14 cellular contexts compared by ENCODE assay signal in genomic region chr10:17649052-17649451, GRCh38. TPM values are rescaled to one million over a fixed set of nuclear protein-coding genes. Genes with fewer than 3 reads are reported as not detected.
DNase-seq lines count a peak whose midpoint lies in the region; ATAC-seq and TF ChIP-seq lines count a peak whose summit lies in the region.
"Had no signal": no experiment of that assay in that cellular context is flagged by ENCODE, and none has a peak within 500 bp of the region (broad histone marks: within the 10 kb centered on the region; RNA-seq: fewer than 3 reads in every experiment).

No MANE protein-coding gene starts in this region.

- H3K36me3 ChIP-seq in WERI-Rb-1: peaks cover 4% of the 10 kb centered on the region; the same call in 1 of the 2 replicates
- H3K36me3 ChIP-seq: left lung had no signal

- H3K27me3 ChIP-seq in WERI-Rb-1 (ENCODE audit: insufficient read depth, low read depth, severe bottlenecking): no peaks in the 10 kb centered on the region
- H3K27me3 ChIP-seq: foreskin keratinocyte, left lung had no signal

- no peaks in the 10 kb centered on the region for H3K9me3 ChIP-seq in WERI-Rb-1 (ENCODE audit: severe bottlenecking)

- peak overlapping the region; percentile 92 for H3K27ac Mint-ChIP-seq in activated naive CD4-positive, alpha-beta T cell treated with anti-CD3 and anti-CD28 coated beads, Interleukin-2, amount 10 ng/mL, durations not matched to agents 7 days and 5 days
- H3K27ac Mint-ChIP-seq in activated CD4-positive, alpha-beta memory T cell treated with anti-CD3 and anti-CD28 coated beads, Interleukin-2, amount 10 ng/mL, durations not matched to agents 7 days and 5 days: peak overlapping the region; percentile 93
- peak overlapping the region; percentile 53 to 93 (median 86) for H3K27ac Mint-ChIP-seq in immature natural killer cell
- peak overlapping the region; percentile 75 to 94 for H3K27ac Mint-ChIP-seq in stimulated activated naive CD8-positive, alpha-beta T cell treated with anti-CD3 and anti-CD28 coated beads, Interleukin-15, amount 100 ng/mL, for 72 hours

- no peaks in the 10 kb centered on the region for H3K27me3 Mint-ChIP-seq in activated naive CD4-positive, alpha-beta T cell treated with anti-CD3 and anti-CD28 coated beads, Interleukin-2, amount 10 ng/mL, durations not matched to agents 7 days and 5 days
- H3K27me3 Mint-ChIP-seq in activated CD4-positive, alpha-beta memory T cell treated with anti-CD3 and anti-CD28 coated beads, Interleukin-2, amount 10 ng/mL, durations not matched to agents 7 days and 5 days: no peaks in the 10 kb centered on the region
- H3K27me3 Mint-ChIP-seq in immature natural killer cell (ENCODE audit: low read depth in 3 of 3): peaks cover 8 to 12% (median 11%) of the 10 kb centered on the region in 3 donors
- H3K27me3 Mint-ChIP-seq in stimulated activated naive CD8-positive, alpha-beta T cell treated with anti-CD3 and anti-CD28 coated beads, Interleukin-15, amount 100 ng/mL, for 72 hours: no peaks in the 10 kb centered on the region

- H3K27ac ChIP-seq in WERI-Rb-1: no peak overlapping the region
- H3K27ac ChIP-seq: foreskin keratinocyte, KMS-11 had no signal

- H3K4me3 ChIP-seq in WERI-Rb-1 (ENCODE audit: low read depth, low read length): no peak overlapping the region
- H3K4me3 ChIP-seq: left lung had no signal

- H3K36me3 Mint-ChIP-seq in activated naive CD4-positive, alpha-beta T cell treated with anti-CD3 and anti-CD28 coated beads, Interleukin-2, amount 10 ng/mL, durations not matched to agents 7 days and 5 days: peaks cover 64% of the 10 kb centered on the region
- H3K36me3 Mint-ChIP-seq in activated CD4-positive, alpha-beta memory T cell treated with anti-CD3 and anti-CD28 coated beads, Interleukin-2, amount 10 ng/mL, durations not matched to agents 7 days and 5 days (ENCODE audit: low read depth): peaks cover 86% of the 10 kb centered on the region
- H3K36me3 Mint-ChIP-seq in immature natural killer cell: peaks cover 4 to 8% (median 7%) of the 10 kb centered on the region in 3 donors

- peak overlapping the region; percentile 68 for H3K4me3 Mint-ChIP-seq in activated naive CD4-positive, alpha-beta T cell treated with anti-CD3 and anti-CD28 coated beads, Interleukin-2, amount 10 ng/mL, durations not matched to agents 7 days and 5 days
- peak overlapping the region; percentile 67 for H3K4me3 Mint-ChIP-seq in activated CD4-positive, alpha-beta memory T cell treated with anti-CD3 and anti-CD28 coated beads, Interleukin-2, amount 10 ng/mL, durations not matched to agents 7 days and 5 days
- H3K4me3 Mint-ChIP-seq in immature natural killer cell: peak overlapping the region; percentile 56 to 74 (median 66)
- H3K4me3 Mint-ChIP-seq in stimulated activated naive CD8-positive, alpha-beta T cell treated with anti-CD3 and anti-CD28 coated beads, Interleukin-15, amount 100 ng/mL, for 72 hours: peak overlapping the region; percentile 75 to 77

- TF ChIP-seq CTCF in WERI-Rb-1 (IDR thresholded peaks at IDR 0.05; ENCODE audit: low read depth, low read length): no peak

- H3K4me1 Mint-ChIP-seq in activated naive CD4-positive, alpha-beta T cell treated with anti-CD3 and anti-CD28 coated beads, Interleukin-2, amount 10 ng/mL, durations not matched to agents 7 days and 5 days: peaks cover 69% of the 10 kb centered on the region
- peaks cover 79% of the 10 kb centered on the region for H3K4me1 Mint-ChIP-seq in activated CD4-positive, alpha-beta memory T cell treated with anti-CD3 and anti-CD28 coated beads, Interleukin-2, amount 10 ng/mL, durations not matched to agents 7 days and 5 days
- peaks cover 75 to 99% of the 10 kb centered on the region in 2 donors for H3K4me1 Mint-ChIP-seq in immature natural killer cell
- peaks cover 63% of the 10 kb centered on the region for H3K4me1 Mint-ChIP-seq in stimulated activated naive CD8-positive, alpha-beta T cell treated with anti-CD3 and anti-CD28 coated beads, Interleukin-15, amount 100 ng/mL, for 72 hours

- no peak for DNase-seq in activated naive CD4-positive, alpha-beta T cell treated with anti-CD3 and anti-CD28 coated beads, Interleukin-2, amount 10 ng/mL, durations not matched to agents 7 days and 5 days
- DNase-seq in activated naive CD4-positive, alpha-beta T cell (lab: John Stamatoyannopoulos, UW): no peak
- DNase-seq in activated CD4-positive, alpha-beta memory T cell treated with anti-CD3 and anti-CD28 coated beads, Interleukin-2, amount 10 ng/mL, durations not matched to agents 7 days and 5 days: no peak
- DNase-seq in immature natural killer cell (no peak), WERI-Rb-1 (no peak), DMS53 (lab: John Stamatoyannopoulos, UW) (no peak)
- no peak for DNase-seq in stimulated activated naive CD8-positive, alpha-beta T cell treated with anti-CD3 and anti-CD28 coated beads, Interleukin-15, amount 100 ng/mL, for 72 hours
- no peak for DNase-seq in stimulated activated CD8-positive, alpha-beta memory T cell treated with anti-CD3 and anti-CD28 coated beads, Interleukin-4, amount 100 ng/mL, for 48 hours
- DNase-seq: COR-L47, foreskin keratinocyte, left lung, NCI-H1105, NCI-H69 had no signal

- ATAC-seq in stimulated activated naive CD8-positive, alpha-beta T cell treated with anti-CD3 and anti-CD28 coated beads, Interleukin-15, amount 100 ng/mL, for 72 hours: no peak
- ATAC-seq: foreskin keratinocyte, left lung had no signal

- peaks cover 32% of the 10 kb centered on the region for H3K9me3 Mint-ChIP-seq in activated naive CD4-positive, alpha-beta T cell treated with anti-CD3 and anti-CD28 coated beads, Interleukin-2, amount 10 ng/mL, durations not matched to agents 7 days and 5 days
- H3K9me3 Mint-ChIP-seq in activated CD4-positive, alpha-beta memory T cell treated with anti-CD3 and anti-CD28 coated beads, Interleukin-2, amount 10 ng/mL, durations not matched to agents 7 days and 5 days: peaks cover 18% of the 10 kb centered on the region
- peaks cover 0 to 4% (median under 1%) of the 10 kb centered on the region in 6 donors for H3K9me3 Mint-ChIP-seq in immature natural killer cell
- H3K9me3 Mint-ChIP-seq in stimulated activated naive CD8-positive, alpha-beta T cell treated with anti-CD3 and anti-CD28 coated beads, Interleukin-15, amount 100 ng/mL, for 72 hours: peaks cover 9 to 20% of the 10 kb centered on the region in 2 donors

- POLR2A ChIA-PET in activated CD4-positive, alpha-beta memory T cell treated with anti-CD3 and anti-CD28 coated beads, Interleukin-2, amount 10 ng/mL, durations not matched to agents 7 days and 5 days (lab: Charles Lee): interaction anchor here (1.5 to 6.8 kb wide), 4 partner anchors 7 to 142 kb away, joined by 6 to 237 read pairs (median 35); no protein-coding TSS in a partner anchor

- CTCF ChIA-PET in activated naive CD4-positive, alpha-beta T cell treated with anti-CD3 and anti-CD28 coated beads, Interleukin-2, amount 10 ng/mL, durations not matched to agents 7 days and 5 days (lab: Charles Lee): interaction anchor here (1.4 kb wide), 1 partner anchor 32 kb away, joined by 3 read pairs; the partner anchor contains the start of gene HACD1
- CTCF ChIA-PET in activated CD4-positive, alpha-beta memory T cell treated with anti-CD3 and anti-CD28 coated beads, Interleukin-2, amount 10 ng/mL, durations not matched to agents 7 days and 5 days (lab: Charles Lee): interaction anchor here (1.2 to 1.8 kb wide), 2 partner anchors 13 to 43 kb away, joined by 3 to 8 read pairs; no protein-coding TSS in a partner anchor

RNA-seq across cellular contexts. Expression of gene STAM, which starts 5.1 kb away (rescaled TPM):
- total RNA-seq in activated CD4-positive, alpha-beta memory T cell treated with anti-CD3 and anti-CD28 coated beads, Interleukin-2, amount 10 ng/mL, durations not matched to agents 7 days and 5 days: 10 to 100 TPM; 39.8 to 39.9 TPM
- polyA plus RNA-seq in immature natural killer cell: 1 to 10 TPM; 7.3 to 10.0 (median 7.9) TPM

RNA-seq across cellular contexts. Expression of gene HACD1, which starts 31.9 kb away (rescaled TPM):
- 1 to 10 TPM; 3.7 to 4.6 TPM for total RNA-seq in activated CD4-positive, alpha-beta memory T cell treated with anti-CD3 and anti-CD28 coated beads, Interleukin-2, amount 10 ng/mL, durations not matched to agents 7 days and 5 days
- polyA plus RNA-seq in immature natural killer cell: 1 to 10 TPM in 2 of 3 donors, under 1 TPM in 1; 0.47 to 5.3 (median 1.9) TPM
